In genomic region chr14:59507063-59507751, GRCh38 we compare ENCODE assay signal across 8 cellular contexts. TPM values are rescaled to one million over a fixed set of nuclear protein-coding genes. Genes with fewer than 3 reads are reported as not detected.
DNase-seq lines count a peak whose midpoint lies in the region; ATAC-seq and TF ChIP-seq lines count a peak whose summit lies in the region.

No MANE protein-coding gene starts in this region.

- no peaks in the 10 kb centered on the region for H3K36me3 Mint-ChIP-seq in stimulated activated effector memory CD8-positive, alpha-beta T cell treated with anti-CD3 and anti-CD28 coated beads, Interleukin-12 subunit alpha, Interleukin-12 subunit beta, amount 100 ng/mL, for 72 hours

- no TSS peak for BruUV-seq in A673 (replicated peaks; lab: Mats Ljungman, UMichigan)

- H3K9me3 ChIP-seq in A673 (ENCODE audit: low read depth, low read length, poor library complexity, severe bottlenecking) (no peaks in the 10 kb centered on the region), right lobe of liver (no peaks in the 10 kb centered on the region)

- CTCF ChIA-PET in A673 (lab: Charles Lee) = interaction anchor here (0.6 to 1.3 kb wide), 9 partner anchors 45 to 879 kb away, joined by 3 to 26 read pairs (median 9); partner anchors contain the start of gene CCDC175

- no peak overlapping the region for H3K27ac ChIP-seq in A673 (ENCODE audit: low read depth, low read length, poor library complexity, severe bottlenecking)
- no peak overlapping the region for H3K27ac ChIP-seq in right lobe of liver

- ATAC-seq in HG02852 (IDR thresholded peaks at IDR 0.05; ENCODE audit: unreplicated experiment) = peak; percentile 86
- peak; percentile 84 to 96 (median 86) for ATAC-seq in right lobe of liver
- peak; percentile 71 for ATAC-seq in stimulated activated effector memory CD8-positive, alpha-beta T cell treated with anti-CD3 and anti-CD28 coated beads, Interleukin-12 subunit alpha, Interleukin-12 subunit beta, amount 100 ng/mL, for 72 hours

- no peaks in the 10 kb centered on the region for H3K27me3 ChIP-seq in A673 (replicated peaks; ENCODE audit: insufficient read depth, low read depth, low read length, poor library complexity)
- no peaks in the 10 kb centered on the region for H3K27me3 ChIP-seq in right lobe of liver

- no peak overlapping the region for H3K4me3 ChIP-seq in A673 (ENCODE audit: low read depth, low read length, poor library complexity, severe bottlenecking)
- H3K4me3 ChIP-seq in GM12875 (ENCODE audit: low read depth, low read length) = no peak overlapping the region
- no peak overlapping the region for H3K4me3 ChIP-seq in right lobe of liver

- peak; percentile 80 for DNase-seq in A673 (ENCODE audit: low spot score)
- peak; percentile 69 for DNase-seq in NCI-H146 treated with DMSO at 0.1 percent for 48 hours (lab: John Stamatoyannopoulos, UW; ENCODE audit: unreplicated experiment)
- DNase-seq in T-helper 1 cell = peak in 3 of 5 donors; percentile 16 to 34 (median 22)
- peak; percentile 80 for DNase-seq in cerebellar cortex (ENCODE audit: low spot score)
- DNase-seq in right lobe of liver = peak in 1 of 3 donors; percentile 46
- DNase-seq in stimulated activated effector memory CD8-positive, alpha-beta T cell treated with anti-CD3 and anti-CD28 coated beads, Interleukin-12 subunit alpha, Interleukin-12 subunit beta, amount 100 ng/mL, for 72 hours (ENCODE audit: low spot score in 2 of 2) = peak; percentile 10 to 68

- H3K4me3 Mint-ChIP-seq in stimulated activated effector memory CD8-positive, alpha-beta T cell treated with anti-CD3 and anti-CD28 coated beads, Interleukin-12 subunit alpha, Interleukin-12 subunit beta, amount 100 ng/mL, for 72 hours = no peak overlapping the region

- no peaks in the 10 kb centered on the region for H3K9me3 Mint-ChIP-seq in stimulated activated effector memory CD8-positive, alpha-beta T cell treated with anti-CD3 and anti-CD28 coated beads, Interleukin-12 subunit alpha, Interleukin-12 subunit beta, amount 100 ng/mL, for 72 hours

- no peak overlapping the region for H3K27ac Mint-ChIP-seq in stimulated activated effector memory CD8-positive, alpha-beta T cell treated with anti-CD3 and anti-CD28 coated beads, Interleukin-12 subunit alpha, Interleukin-12 subunit beta, amount 100 ng/mL, for 72 hours

- H3K36me3 ChIP-seq in A673 (ENCODE audit: insufficient read depth, low read length, poor library complexity, severe bottlenecking) (peaks cover 13% of the 10 kb centered on the region), right lobe of liver (peaks cover 0 to 6% (median 0%) of the 10 kb centered on the region in 4 donors)

- no peak for TF ChIP-seq POLR2A in right lobe of liver (IDR thresholded peaks at IDR 0.05)

- H3K4me1 ChIP-seq in A673 (ENCODE audit: insufficient read depth, low read length, poor library complexity, severe bottlenecking) = no peaks in the 10 kb centered on the region
- no peaks in the 10 kb centered on the region for H3K4me1 ChIP-seq in right lobe of liver

- peak; percentile 97 for TF ChIP-seq CTCF in A673 (conservative IDR thresholded peaks at IDR 0.05; ENCODE audit: low read depth, low read length)
- peak; percentile 93 for TF ChIP-seq CTCF in GM12875 (IDR thresholded peaks at IDR 0.05; ENCODE audit: borderline replicate concordance, insufficient read depth, low read depth, low read length)
- TF ChIP-seq CTCF in right lobe of liver (IDR thresholded peaks at IDR 0.05) = peak; percentile 45 to 70 (median 52)

- intact Hi-C loops in A673 (cut with micrococcal nuclease; ENCODE audit: unreplicated experiment) (loop anchor here (1.0 to 2.0 kb wide), 2 partner anchors 72 to 181 kb away; no protein-coding TSS in a partner anchor), right lobe of liver (cut with DNase I) (no loop called here)

- H3K4me1 Mint-ChIP-seq in stimulated activated effector memory CD8-positive, alpha-beta T cell treated with anti-CD3 and anti-CD28 coated beads, Interleukin-12 subunit alpha, Interleukin-12 subunit beta, amount 100 ng/mL, for 72 hours = no peaks in the 10 kb centered on the region

- POLR2A ChIA-PET in A673 (lab: Charles Lee; ENCODE audit: low non-redundant PET) = no interaction called here

RNA-seq across cellular contexts. Expression of gene JKAMP, which starts 22.9 kb away (rescaled TPM):
- total RNA-seq in A673 (2021) = 43.9 and 51.6 TPM in 2 replicates
- 10 to 100 TPM; 15.3 to 32.3 (median 16.1) TPM for total RNA-seq in right lobe of liver

RNA-seq across cellular contexts. Expression of gene L3HYPDH, which starts 23.0 kb away (rescaled TPM):
- 31.9 and 32.0 TPM in 2 replicates for total RNA-seq in A673 (2021)
- 10 to 100 TPM; 10.3 to 48.5 (median 23.4) TPM for total RNA-seq in right lobe of liver

RNA-seq across cellular contexts. Expression of gene GPR135, which starts 42.0 kb away (rescaled TPM):
- total RNA-seq in A673 (2021) (2.3 and 3.4 TPM in 2 replicates), right lobe of liver (1 to 10 TPM in 5 of 6 experiments, under 1 TPM in 1; 0.62 to 3.6 (median 1.6) TPM)
